8 cellular contexts compared by ENCODE assay signal in the genomic region with DNA sequence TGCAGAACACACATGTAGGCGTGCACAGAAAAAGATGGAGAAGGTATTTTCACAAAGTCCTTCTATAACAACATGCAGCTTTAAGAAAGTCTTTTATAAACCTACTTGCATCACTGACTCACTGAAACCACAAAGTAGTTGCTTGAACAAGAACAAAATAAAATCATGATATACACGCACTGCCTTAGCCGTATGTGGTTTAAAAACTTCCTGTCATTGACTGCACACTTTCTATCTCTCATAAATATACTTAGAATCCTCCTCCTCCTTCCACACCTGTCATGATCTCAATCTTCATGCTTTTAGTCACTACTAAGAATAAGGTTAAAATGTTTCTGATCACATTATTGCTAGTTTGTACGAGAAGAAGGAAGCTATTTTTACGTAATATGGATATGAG. TPM values are rescaled to one million over a fixed set of nuclear protein-coding genes. Genes with fewer than 3 reads are reported as not detected.
DNase-seq lines count a peak whose midpoint lies in the region; ATAC-seq lines count a peak whose summit lies in the region.

No MANE protein-coding gene starts in this region.

- ATAC-seq in HG03064 (IDR thresholded peaks at IDR 0.05; ENCODE audit: low read depth, unreplicated experiment), result peak; percentile 87
- peak; percentile 100 for ATAC-seq in activated T-helper 17 cell treated with anti-CD3 and anti-CD28 coated beads, Interleukin-2, amount 50 U/mL, for 72 hours (replicated peaks)
- peak; percentile 100 for ATAC-seq in stimulated activated naive CD8-positive, alpha-beta T cell treated with anti-CD3 and anti-CD28 coated beads, Interleukin-15, amount 100 ng/mL, for 72 hours

- no peaks in the 10 kb centered on the region for H3K9me3 Mint-ChIP-seq in activated T-helper 17 cell treated with anti-CD3 and anti-CD28 coated beads, Interleukin-2, amount 50 U/mL, for 72 hours
- no peaks in the 10 kb centered on the region for H3K9me3 Mint-ChIP-seq in stimulated activated naive CD8-positive, alpha-beta T cell treated with anti-CD3 and anti-CD28 coated beads, Interleukin-15, amount 100 ng/mL, for 72 hours

- H3K4me1 Mint-ChIP-seq in activated T-helper 17 cell treated with anti-CD3 and anti-CD28 coated beads, Interleukin-2, amount 50 U/mL, for 72 hours, result peaks cover 18% of the 10 kb centered on the region
- H3K4me1 Mint-ChIP-seq in stimulated activated naive CD8-positive, alpha-beta T cell treated with anti-CD3 and anti-CD28 coated beads, Interleukin-15, amount 100 ng/mL, for 72 hours, result peaks cover 33% of the 10 kb centered on the region

- no peaks in the 10 kb centered on the region for H3K27me3 Mint-ChIP-seq in activated T-helper 17 cell treated with anti-CD3 and anti-CD28 coated beads, Interleukin-2, amount 50 U/mL, for 72 hours
- no peaks in the 10 kb centered on the region for H3K27me3 Mint-ChIP-seq in stimulated activated naive CD8-positive, alpha-beta T cell treated with anti-CD3 and anti-CD28 coated beads, Interleukin-15, amount 100 ng/mL, for 72 hours

- H3K27ac Mint-ChIP-seq in activated T-helper 17 cell treated with anti-CD3 and anti-CD28 coated beads, Interleukin-2, amount 50 U/mL, for 72 hours, result peak overlapping the region; percentile 1
- H3K27ac Mint-ChIP-seq in stimulated activated naive CD8-positive, alpha-beta T cell treated with anti-CD3 and anti-CD28 coated beads, Interleukin-15, amount 100 ng/mL, for 72 hours, result peak overlapping the region in 1 of 2 donors; percentile 66

- peak; percentile 3 for DNase-seq in stimulated activated CD4-positive, alpha-beta T cell treated with anti-CD3 and anti-CD28 coated beads, Interleukin-2, amount 100 ng/mL, for 4 hours (ENCODE audit: low read depth)
- DNase-seq in stimulated activated CD4-positive, alpha-beta T cell treated with anti-CD3 and anti-CD28 coated beads, Interleukin-2, amount 100 ng/mL, for 48 hours, result no peak
- peak; percentile 23 to 38 for DNase-seq in stimulated activated naive CD8-positive, alpha-beta T cell treated with anti-CD3 and anti-CD28 coated beads, Interleukin-15, amount 100 ng/mL, for 72 hours
- DNase-seq in DMS53 treated with DMSO at 0.1 percent for 48 hours (lab: John Stamatoyannopoulos, UW; ENCODE audit: unreplicated experiment) (no peak), NCI-H446 (lab: John Stamatoyannopoulos, UW) (no peak), ecto neural progenitor cell (ENCODE audit: low spot score) (no peak)

- H3K4me3 Mint-ChIP-seq in activated T-helper 17 cell treated with anti-CD3 and anti-CD28 coated beads, Interleukin-2, amount 50 U/mL, for 72 hours, result peak overlapping the region; percentile 33
- H3K4me3 Mint-ChIP-seq in stimulated activated naive CD8-positive, alpha-beta T cell treated with anti-CD3 and anti-CD28 coated beads, Interleukin-15, amount 100 ng/mL, for 72 hours, result peak overlapping the region; percentile 5 to 77

- H3K36me3 Mint-ChIP-seq in activated T-helper 17 cell treated with anti-CD3 and anti-CD28 coated beads, Interleukin-2, amount 50 U/mL, for 72 hours (ENCODE audit: low read depth), result peaks cover 40% of the 10 kb centered on the region

RNA-seq across cellular contexts. Expression of a gene that starts 31.8 kb away (rescaled TPM):
- 10 to 100 TPM; 43.9 to 56.7 TPM for total RNA-seq in activated T-helper 17 cell treated with anti-CD3 and anti-CD28 coated beads, Interleukin-2, amount 50 U/mL, for 72 hours

RNA-seq across cellular contexts. Expression of a gene that starts 55.1 kb away (rescaled TPM):
- 10 to 100 TPM; 22.0 to 29.2 TPM for total RNA-seq in activated T-helper 17 cell treated with anti-CD3 and anti-CD28 coated beads, Interleukin-2, amount 50 U/mL, for 72 hours

Comparison
In these comparisons a context has a peak if more than half of its experiments do, and no peak if none do; other contexts are left out.
1. DNase-seq: peak in stimulated activated CD4-positive, alpha-beta T cell treated with anti-CD3 and anti-CD28 coated beads, Interleukin-2, amount 100 ng/mL, for 4 hours (single experiment) and stimulated activated naive CD8-positive, alpha-beta T cell treated with anti-CD3 and anti-CD28 coated beads, Interleukin-15, amount 100 ng/mL, for 72 hours (2 of 2); none in stimulated activated CD4-positive, alpha-beta T cell treated with anti-CD3 and anti-CD28 coated beads, Interleukin-2, amount 100 ng/mL, for 48 hours (0 of 2), DMS53 treated with DMSO at 0.1 percent for 48 hours (single experiment), NCI-H446 (0 of 2) and ecto neural progenitor cell (single experiment).
2. Peak in every context shown above with its lines, with median percentiles within 50 percentile points of each other: ATAC-seq.